28 cellular contexts compared by ENCODE assay signal in genomic region chr12:107826276-107826675, GRCh38. TPM values are rescaled to one million over a fixed set of nuclear protein-coding genes. Genes with fewer than 3 reads are reported as not detected.
DNase-seq lines count a peak whose midpoint lies in the region; ATAC-seq and TF ChIP-seq lines count a peak whose summit lies in the region.
"Had no signal": no experiment of that assay in that cellular context is flagged by ENCODE, and none has a peak within 500 bp of the region (broad histone marks: within the 10 kb centered on the region; RNA-seq: fewer than 3 reads in every experiment).

No MANE protein-coding gene starts in this region.

- peak overlapping the region; percentile 24; the same call in 1 of the 2 replicates for H3K27ac ChIP-seq in VCaP
- H3K27ac ChIP-seq in endodermal cell (ENCODE audit: low read depth, low read length): no peak overlapping the region
- no peak overlapping the region for H3K27ac ChIP-seq in mesendoderm (ENCODE audit: low read depth, low read length)
- H3K27ac ChIP-seq: BLaER1 had no signal

- H3K27me3 Mint-ChIP-seq in endodermal cell (ENCODE audit: insufficient read depth): peaks cover 6% of the 10 kb centered on the region

- no peak overlapping the region for H4K8ac ChIP-seq in mesendoderm (ENCODE audit: low read depth, low read length)

- no peak overlapping the region for H3K9ac ChIP-seq in endodermal cell (ENCODE audit: extremely low read depth, low read length, poor library complexity, severe bottlenecking)
- no peak overlapping the region for H3K9ac ChIP-seq in mesendoderm (ENCODE audit: low read length)
- H3K9ac ChIP-seq: BLaER1 had no signal

- H2BK15ac ChIP-seq in mesendoderm (replicated peaks; ENCODE audit: low read depth): no peak overlapping the region

- H3K27me3 ChIP-seq in endodermal cell (ENCODE audit: control insufficient read depth, insufficient read depth, low read length, poor library complexity, severe bottlenecking): peaks cover 7% of the 10 kb centered on the region
- H3K27me3 ChIP-seq in mesendoderm (ENCODE audit: insufficient read depth, low read length, poor library complexity): no peaks in the 10 kb centered on the region
- H3K27me3 ChIP-seq: BLaER1 had no signal

- 75 to 87% methylated on average over 5 to 6 of the region's 9 CpGs for WGBS in endodermal cell (ENCODE audit: insufficient coverage in 1 of 2, insufficient read length in 1 of 2), 2 experiments
- WGBS in mesendoderm (ENCODE audit: extremely low coverage, insufficient coverage, low lambda C conversion rate): no CpG with 5 or more reads among the region's 9 CpGs

- no peak overlapping the region for H2BK120ac ChIP-seq in mesendoderm (ENCODE audit: low read depth, low read length)

- H3K4me3 ChIP-seq in endodermal cell (ENCODE audit: low read length): peak overlapping the region; percentile 44
- H3K4me3 ChIP-seq in mesendoderm (ENCODE audit: low read length): no peak overlapping the region
- H3K4me3 ChIP-seq: BLaER1, GM12878 had no signal

- no peaks in the 10 kb centered on the region for H3K79me2 ChIP-seq in mesendoderm (ENCODE audit: control insufficient read depth, insufficient read depth, low read length)

- H4K5ac ChIP-seq in mesendoderm (ENCODE audit: low read length): no peak overlapping the region

- no peak overlapping the region for H3K23ac ChIP-seq in mesendoderm (ENCODE audit: low read length)

- no peak overlapping the region for H3K4me2 ChIP-seq in mesendoderm (ENCODE audit: low read length)
- H3K4me2 ChIP-seq: BLaER1 had no signal

- H3K36me3 Mint-ChIP-seq in endodermal cell (ENCODE audit: low read depth): peaks cover 7% of the 10 kb centered on the region
- H3K36me3 Mint-ChIP-seq: CD14-positive monocyte had no signal

- no peak for ATAC-seq in GM18502 (IDR thresholded peaks at IDR 0.05; ENCODE audit: poor library complexity, unreplicated experiment)
- ATAC-seq: GM12878 had no signal

- in situ Hi-C loops in KBM-7 (cut with MboI; ENCODE audit: low pct_unique_long_range_greater_than_20kb, low sequenced_read_pairs): no loop called here

- no peak overlapping the region for H3K4ac ChIP-seq in mesendoderm (ENCODE audit: low read depth, low read length)

- H3K4me1 ChIP-seq in endodermal cell (ENCODE audit: control insufficient read depth, insufficient read depth, low read length) (no peaks in the 10 kb centered on the region), mesendoderm (ENCODE audit: control insufficient read depth, low read depth, low read length) (no peaks in the 10 kb centered on the region)
- H3K4me1 ChIP-seq: BE2C, BLaER1 had no signal

- no peak overlapping the region for H2AK5ac ChIP-seq in mesendoderm (ENCODE audit: low read length)

- peaks cover 65% of the 10 kb centered on the region for H3K9me3 Mint-ChIP-seq in endodermal cell

- TF ChIP-seq CTCF in VCaP (conservative IDR thresholded peaks at IDR 0.05): no peak
- TF ChIP-seq CTCF in endodermal cell (conservative IDR thresholded peaks at IDR 0.05): no peak

- H3K56ac ChIP-seq in mesendoderm (ENCODE audit: low read length): no peak overlapping the region

- DNase-seq in endodermal cell (peak; percentile 53), mesendoderm (peak; percentile 13), KBM-7 (no peak), NCI-H187 treated with DMSO at 0.1 percent for 48 hours (lab: John Stamatoyannopoulos, UW) (no peak)
- DNase-seq: 8988T; ACHN; BE2C; C1 segment of cervical spinal cord; CD4-positive, alpha-beta memory T cell; CD4-positive, CD25-positive, alpha-beta regulatory T cell; CD8-positive, alpha-beta memory T cell; COR-L47; DMS 273 treated with DMSO at 0.1 percent for 48 hours; DMS153; DMS53; DMS79; DND-41; EL; GDM1 had no signal

- peaks cover 49% of the 10 kb centered on the region for H3K9me3 ChIP-seq in endodermal cell (ENCODE audit: control insufficient read depth, low read length)
- H3K9me3 ChIP-seq: BE2C had no signal

- H3K4me1 Mint-ChIP-seq in endodermal cell: no peaks in the 10 kb centered on the region
- H3K4me1 Mint-ChIP-seq: CD4-positive, alpha-beta memory T cell; CD4-positive, CD25-positive, alpha-beta regulatory T cell had no signal

- H3K4me3 Mint-ChIP-seq in endodermal cell: no peak overlapping the region
- H3K4me3 Mint-ChIP-seq: CD14-positive monocyte; CD4-positive, alpha-beta memory T cell; CD4-positive, CD25-positive, alpha-beta regulatory T cell; CD8-positive, alpha-beta memory T cell had no signal

- H3K36me3 ChIP-seq in endodermal cell (ENCODE audit: control insufficient read depth, insufficient read depth, low read length) (no peaks in the 10 kb centered on the region), mesendoderm (ENCODE audit: control insufficient read depth, insufficient read depth, low read length) (no peaks in the 10 kb centered on the region)
- H3K36me3 ChIP-seq: BE2C, BLaER1 had no signal

- no peak overlapping the region for H3K18ac ChIP-seq in mesendoderm (ENCODE audit: low read length)

- no peak overlapping the region for H2BK5ac ChIP-seq in mesendoderm (ENCODE audit: low read length)

- no peaks in the 10 kb centered on the region for H3K79me1 ChIP-seq in mesendoderm (ENCODE audit: low read length)

- no peak overlapping the region for H3K27ac Mint-ChIP-seq in endodermal cell
- H3K27ac Mint-ChIP-seq: CD14-positive monocyte; CD4-positive, alpha-beta memory T cell; CD8-positive, alpha-beta memory T cell had no signal

RNA-seq across cellular contexts. Expression of gene ASCL4, which starts 51.8 kb away (rescaled TPM):
- not detected for total RNA-seq in endodermal cell
- polyA plus RNA-seq in endodermal cell (2013, experiment 1 of 2): not detected
- not detected for polyA plus RNA-seq in endodermal cell (2013, experiment 2 of 2)
- not detected for polyA plus RNA-seq in mesendoderm (2013, experiment 1 of 2)
- polyA plus RNA-seq in mesendoderm (2013, experiment 2 of 2): not detected
- total RNA-seq: A673; CD4-positive, alpha-beta memory T cell; CD4-positive, CD25-positive, alpha-beta regulatory T cell; CD8-positive, alpha-beta memory T cell; Daoy; G401; GM12878 had no signal
- polyA plus RNA-seq: AG04450; CD14-positive monocyte; CD4-positive, alpha-beta memory T cell; CD4-positive, CD25-positive, alpha-beta regulatory T cell; CD8-positive, alpha-beta memory T cell; GM12878 had no signal

Comparison
In these comparisons a context has a peak if more than half of its experiments do, and no peak if none do; other contexts are left out.
1. DNase-seq: peak in endodermal cell (single experiment) and mesendoderm (single experiment); none in KBM-7 (single experiment) and NCI-H187 treated with DMSO at 0.1 percent for 48 hours (single experiment).